In the genomic region with DNA sequence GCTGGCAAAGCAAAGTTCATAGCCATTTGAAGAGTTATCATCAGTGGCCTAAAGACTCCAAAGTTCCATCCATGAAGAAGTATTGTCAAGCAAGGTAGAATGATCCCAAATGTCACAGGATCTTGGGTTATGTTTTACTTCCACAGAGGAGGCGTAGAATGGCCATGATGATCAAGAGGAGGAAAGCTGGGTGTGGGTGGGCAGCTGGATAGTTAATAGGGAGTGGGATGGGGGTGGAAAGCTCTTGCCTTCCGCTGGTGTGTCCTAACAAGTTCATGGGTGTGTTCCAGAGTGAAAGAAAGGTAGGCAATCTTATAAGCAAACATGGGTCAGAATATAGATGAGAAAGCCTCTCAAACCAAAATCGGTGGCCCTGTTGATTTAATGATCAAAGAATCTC, we compare ENCODE assay signal across 2 cellular contexts.
TF ChIP-seq lines count a peak whose summit lies in the region.

No MANE protein-coding gene starts in this region.

TF ChIP-seq in GM23338, 12 proteins besides CTCF, POLR2A, EP300 and RAD21:
- TF ChIP-seq NANOG (IDR thresholded peaks at IDR 0.05; ENCODE audit: borderline replicate concordance) = no peak
- TF ChIP-seq POLR2AphosphoS5 (IDR thresholded peaks at IDR 0.05; ENCODE audit: low read depth) = no peak
- TF ChIP-seq, protein P1, sequence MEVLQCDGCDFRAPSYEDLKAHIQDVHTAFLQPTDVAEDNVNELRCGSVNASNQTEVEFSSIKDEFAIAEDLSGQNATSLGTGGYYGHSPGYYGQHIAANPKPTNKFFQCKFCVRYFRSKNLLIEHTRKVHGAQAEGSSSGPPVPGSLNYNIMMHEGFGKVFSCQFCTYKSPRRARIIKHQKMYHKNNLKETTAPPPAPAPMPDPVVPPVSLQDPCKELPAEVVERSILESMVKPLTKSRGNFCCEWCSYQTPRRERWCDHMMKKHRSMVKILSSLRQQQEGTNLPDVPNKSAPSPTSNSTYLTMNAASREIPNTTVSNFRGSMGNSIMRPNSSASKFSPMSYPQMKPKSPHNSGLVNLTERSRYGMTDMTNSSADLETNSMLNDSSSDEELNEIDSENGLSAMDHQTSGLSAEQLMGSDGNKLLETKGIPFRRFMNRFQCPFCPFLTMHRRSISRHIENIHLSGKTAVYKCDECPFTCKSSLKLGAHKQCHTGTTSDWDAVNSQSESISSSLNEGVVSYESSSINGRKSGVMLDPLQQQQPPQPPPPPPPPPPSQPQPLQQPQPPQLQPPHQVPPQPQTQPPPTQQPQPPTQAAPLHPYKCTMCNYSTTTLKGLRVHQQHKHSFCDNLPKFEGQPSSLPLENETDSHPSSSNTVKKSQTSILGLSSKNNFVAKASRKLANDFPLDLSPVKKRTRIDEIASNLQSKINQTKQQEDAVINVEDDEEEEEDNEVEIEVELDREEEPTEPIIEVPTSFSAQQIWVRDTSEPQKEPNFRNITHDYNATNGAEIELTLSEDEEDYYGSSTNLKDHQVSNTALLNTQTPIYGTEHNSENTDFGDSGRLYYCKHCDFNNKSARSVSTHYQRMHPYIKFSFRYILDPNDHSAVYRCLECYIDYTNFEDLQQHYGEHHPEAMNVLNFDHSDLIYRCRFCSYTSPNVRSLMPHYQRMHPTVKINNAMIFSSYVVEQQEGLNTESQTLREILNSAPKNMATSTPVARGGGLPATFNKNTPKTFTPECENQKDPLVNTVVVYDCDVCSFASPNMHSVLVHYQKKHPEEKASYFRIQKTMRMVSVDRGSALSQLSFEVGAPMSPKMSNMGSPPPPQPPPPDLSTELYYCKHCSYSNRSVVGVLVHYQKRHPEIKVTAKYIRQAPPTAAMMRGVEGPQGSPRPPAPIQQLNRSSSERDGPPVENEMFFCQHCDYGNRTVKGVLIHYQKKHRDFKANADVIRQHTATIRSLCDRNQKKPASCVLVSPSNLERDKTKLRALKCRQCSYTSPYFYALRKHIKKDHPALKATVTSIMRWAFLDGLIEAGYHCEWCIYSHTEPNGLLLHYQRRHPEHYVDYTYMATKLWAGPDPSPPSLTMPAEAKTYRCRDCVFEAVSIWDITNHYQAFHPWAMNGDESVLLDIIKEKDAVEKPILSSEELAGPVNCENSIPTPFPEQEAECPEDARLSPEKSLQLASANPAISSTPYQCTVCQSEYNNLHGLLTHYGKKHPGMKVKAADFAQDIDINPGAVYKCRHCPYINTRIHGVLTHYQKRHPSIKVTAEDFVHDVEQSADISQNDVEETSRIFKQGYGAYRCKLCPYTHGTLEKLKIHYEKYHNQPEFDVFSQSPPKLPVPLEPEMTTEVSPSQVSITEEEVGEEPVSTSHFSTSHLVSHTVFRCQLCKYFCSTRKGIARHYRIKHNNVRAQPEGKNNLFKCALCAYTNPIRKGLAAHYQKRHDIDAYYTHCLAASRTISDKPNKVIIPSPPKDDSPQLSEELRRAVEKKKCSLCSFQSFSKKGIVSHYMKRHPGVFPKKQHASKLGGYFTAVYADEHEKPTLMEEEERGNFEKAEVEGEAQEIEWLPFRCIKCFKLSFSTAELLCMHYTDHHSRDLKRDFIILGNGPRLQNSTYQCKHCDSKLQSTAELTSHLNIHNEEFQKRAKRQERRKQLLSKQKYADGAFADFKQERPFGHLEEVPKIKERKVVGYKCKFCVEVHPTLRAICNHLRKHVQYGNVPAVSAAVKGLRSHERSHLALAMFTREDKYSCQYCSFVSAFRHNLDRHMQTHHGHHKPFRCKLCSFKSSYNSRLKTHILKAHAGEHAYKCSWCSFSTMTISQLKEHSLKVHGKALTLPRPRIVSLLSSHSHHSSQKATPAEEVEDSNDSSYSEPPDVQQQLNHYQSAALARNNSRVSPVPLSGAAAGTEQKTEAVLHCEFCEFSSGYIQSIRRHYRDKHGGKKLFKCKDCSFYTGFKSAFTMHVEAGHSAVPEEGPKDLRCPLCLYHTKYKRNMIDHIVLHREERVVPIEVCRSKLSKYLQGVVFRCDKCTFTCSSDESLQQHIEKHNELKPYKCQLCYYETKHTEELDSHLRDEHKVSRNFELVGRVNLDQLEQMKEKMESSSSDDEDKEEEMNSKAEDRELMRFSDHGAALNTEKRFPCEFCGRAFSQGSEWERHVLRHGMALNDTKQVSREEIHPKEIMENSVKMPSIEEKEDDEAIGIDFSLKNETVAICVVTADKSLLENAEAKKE (CRISPR knock-in tag; IDR thresholded peaks at IDR 0.05) = no peak
- TF ChIP-seq, protein P2, sequence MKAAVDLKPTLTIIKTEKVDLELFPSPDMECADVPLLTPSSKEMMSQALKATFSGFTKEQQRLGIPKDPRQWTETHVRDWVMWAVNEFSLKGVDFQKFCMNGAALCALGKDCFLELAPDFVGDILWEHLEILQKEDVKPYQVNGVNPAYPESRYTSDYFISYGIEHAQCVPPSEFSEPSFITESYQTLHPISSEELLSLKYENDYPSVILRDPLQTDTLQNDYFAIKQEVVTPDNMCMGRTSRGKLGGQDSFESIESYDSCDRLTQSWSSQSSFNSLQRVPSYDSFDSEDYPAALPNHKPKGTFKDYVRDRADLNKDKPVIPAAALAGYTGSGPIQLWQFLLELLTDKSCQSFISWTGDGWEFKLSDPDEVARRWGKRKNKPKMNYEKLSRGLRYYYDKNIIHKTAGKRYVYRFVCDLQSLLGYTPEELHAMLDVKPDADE (IDR thresholded peaks at IDR 0.05) = no peak
- TF ChIP-seq STAT1 (IDR thresholded peaks at IDR 0.05; ENCODE audit: unreplicated experiment) = no peak
- no peak for TF ChIP-seq EZH2 (IDR thresholded peaks at IDR 0.05; ENCODE audit: low read depth, unreplicated experiment)
- TF ChIP-seq JUNB (IDR thresholded peaks at IDR 0.05; ENCODE audit: unreplicated experiment) = no peak
- TF ChIP-seq CREB1 (CRISPR knock-in tag; IDR thresholded peaks at IDR 0.05; ENCODE audit: low read depth) = no peak
- TF ChIP-seq, protein P3, sequence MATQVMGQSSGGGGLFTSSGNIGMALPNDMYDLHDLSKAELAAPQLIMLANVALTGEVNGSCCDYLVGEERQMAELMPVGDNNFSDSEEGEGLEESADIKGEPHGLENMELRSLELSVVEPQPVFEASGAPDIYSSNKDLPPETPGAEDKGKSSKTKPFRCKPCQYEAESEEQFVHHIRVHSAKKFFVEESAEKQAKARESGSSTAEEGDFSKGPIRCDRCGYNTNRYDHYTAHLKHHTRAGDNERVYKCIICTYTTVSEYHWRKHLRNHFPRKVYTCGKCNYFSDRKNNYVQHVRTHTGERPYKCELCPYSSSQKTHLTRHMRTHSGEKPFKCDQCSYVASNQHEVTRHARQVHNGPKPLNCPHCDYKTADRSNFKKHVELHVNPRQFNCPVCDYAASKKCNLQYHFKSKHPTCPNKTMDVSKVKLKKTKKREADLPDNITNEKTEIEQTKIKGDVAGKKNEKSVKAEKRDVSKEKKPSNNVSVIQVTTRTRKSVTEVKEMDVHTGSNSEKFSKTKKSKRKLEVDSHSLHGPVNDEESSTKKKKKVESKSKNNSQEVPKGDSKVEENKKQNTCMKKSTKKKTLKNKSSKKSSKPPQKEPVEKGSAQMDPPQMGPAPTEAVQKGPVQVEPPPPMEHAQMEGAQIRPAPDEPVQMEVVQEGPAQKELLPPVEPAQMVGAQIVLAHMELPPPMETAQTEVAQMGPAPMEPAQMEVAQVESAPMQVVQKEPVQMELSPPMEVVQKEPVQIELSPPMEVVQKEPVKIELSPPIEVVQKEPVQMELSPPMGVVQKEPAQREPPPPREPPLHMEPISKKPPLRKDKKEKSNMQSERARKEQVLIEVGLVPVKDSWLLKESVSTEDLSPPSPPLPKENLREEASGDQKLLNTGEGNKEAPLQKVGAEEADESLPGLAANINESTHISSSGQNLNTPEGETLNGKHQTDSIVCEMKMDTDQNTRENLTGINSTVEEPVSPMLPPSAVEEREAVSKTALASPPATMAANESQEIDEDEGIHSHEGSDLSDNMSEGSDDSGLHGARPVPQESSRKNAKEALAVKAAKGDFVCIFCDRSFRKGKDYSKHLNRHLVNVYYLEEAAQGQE (IDR thresholded peaks at IDR 0.05; ENCODE audit: unreplicated experiment) = no peak

TF ChIP-seq in IMR-90, 13 proteins besides CTCF, POLR2A, EP300 and RAD21:
- TF ChIP-seq MAFK (IDR thresholded peaks at IDR 0.05; ENCODE audit: low read depth, low read length) (no peak), SMC3 (IDR thresholded peaks at IDR 0.05; ENCODE audit: low read depth, low read length) (no peak)
